In genomic region chr4:122086338-122086737, GRCh38 we compare ENCODE assay signal across 21 cellular contexts.
DNase-seq lines count a peak whose midpoint lies in the region; TF ChIP-seq lines count a peak whose summit lies in the region.
"Had no signal": no experiment of that assay in that cellular context is flagged by ENCODE, and none has a peak within 500 bp of the region (broad histone marks: within the 10 kb centered on the region; RNA-seq: fewer than 3 reads in every experiment).

No MANE protein-coding gene starts in this region.

- no peaks in the 10 kb centered on the region for H3K36me3 ChIP-seq in adrenal gland (replicated peaks in 1 of 2)

- no peak for TF ChIP-seq POLR2A in adrenal gland (IDR thresholded peaks at IDR 0.05)

- 25 to 40% (median 39%) methylated on average over 3 of the region's 3 CpGs for WGBS in adrenal gland, 4 donors

- DNase-seq in DMS79 treated with DMSO at 0.1 percent for 48 hours (lab: John Stamatoyannopoulos, UW), result peak; percentile 44
- no peak for DNase-seq in DMS79 (lab: John Stamatoyannopoulos, UW)
- DNase-seq in NCI-H1105 treated with DMSO at 0.1 percent for 48 hours (lab: John Stamatoyannopoulos, UW), result peak; percentile 66
- peak; percentile 67 for DNase-seq in fibroblast of gingiva (ENCODE audit: low read depth)
- DNase-seq in skeletal muscle cell (ENCODE audit: low read depth), result peak; percentile 62
- DNase-seq in DMS 273 treated with DMSO at 0.1 percent for 48 hours (lab: John Stamatoyannopoulos, UW), result no peak
- DNase-seq in adrenal gland, result no peak
- DNase-seq in activated naive CD4-positive, alpha-beta T cell treated with Interleukin-2 at 50 U/mL for 16 hours, result no peak
- DNase-seq: activated CD4-positive, alpha-beta T cell treated with anti-CD3 and anti-CD28 coated beads, Interleukin-2, amount 10 ng/mL, durations not matched to agents 7 days and 5 days; activated naive CD8-positive, alpha-beta T cell treated with anti-CD3 and anti-CD28 coated beads for 36 hours; Caco-2; effector CD8-positive, alpha-beta T cell; GOT3; KG1; NCI-H2029; NCI-H524; nucleus accumbens; retina; RPMI8226; SK-N-SH; T-helper 2 cell had no signal

- H3K27me3 ChIP-seq in adrenal gland, result no peaks in the 10 kb centered on the region

- intact Hi-C loops in adrenal gland (cut with DNase I), result no loop called here

- no peak overlapping the region for H3K27ac ChIP-seq in adrenal gland

- no peak for TF ChIP-seq CTCF in adrenal gland (IDR thresholded peaks at IDR 0.05)

- no peaks in the 10 kb centered on the region for H3K9me3 ChIP-seq in adrenal gland (replicated peaks in 1 of 3)
- H3K9me3 ChIP-seq: Caco-2, SK-N-SH had no signal

- H3K4me1 ChIP-seq in adrenal gland (replicated peaks in 1 of 2), result no peaks in the 10 kb centered on the region
- H3K4me1 ChIP-seq: Caco-2 had no signal

- no peak overlapping the region for H3K4me3 ChIP-seq in skeletal muscle cell (ENCODE audit: low read depth, low read length)
- H3K4me3 ChIP-seq in adrenal gland, result no peak overlapping the region

Comparison
In these comparisons a context has a peak if more than half of its experiments do, and no peak if none do; other contexts are left out.
1. DNase-seq: peak in DMS79 treated with DMSO at 0.1 percent for 48 hours (single experiment), NCI-H1105 treated with DMSO at 0.1 percent for 48 hours (single experiment), fibroblast of gingiva (single experiment) and skeletal muscle cell (single experiment); none in DMS79 (single experiment), DMS 273 treated with DMSO at 0.1 percent for 48 hours (single experiment), adrenal gland (0 of 7) and activated naive CD4-positive, alpha-beta T cell treated with Interleukin-2 at 50 U/mL for 16 hours (single experiment).